Comparison of ENCODE assay signal across 9 cellular contexts in genomic region chr3:44326515-44326914, GRCh38.
"Had no signal": no experiment of that assay in that cellular context is flagged by ENCODE, and none has a peak within 500 bp of the region (broad histone marks: within the 10 kb centered on the region; RNA-seq: fewer than 3 reads in every experiment).

No MANE protein-coding gene starts in this region.

- H3K9me3 Mint-ChIP-seq: HFFc6, IgD-negative memory B cell had no signal

- H2AFZ ChIP-seq: GM23248 had no signal

- H3K36me3 Mint-ChIP-seq: IgD-negative memory B cell had no signal

- H3K9ac ChIP-seq: GM23248 had no signal

- DNase-seq: GOT3, H7 had no signal

- H3K36me3 ChIP-seq: HAP-1 had no signal

- H3K4me3 Mint-ChIP-seq: HFFc6, IgD-negative memory B cell had no signal

- ATAC-seq: HCT116, HepG2 had no signal

- H3K4me3 ChIP-seq: GM23248, HAP-1 had no signal

- H3K27ac ChIP-seq: GM23248, HL-60 had no signal

- H3K27me3 Mint-ChIP-seq: IgD-negative memory B cell had no signal

- H3K4me1 Mint-ChIP-seq: IgD-negative memory B cell had no signal

- H3K9me3 ChIP-seq: HAP-1 had no signal

- H3K27ac Mint-ChIP-seq: HFFc6, IgD-negative memory B cell had no signal
